ENCODE assay signal across 20 cellular contexts in genomic region chr18:70366670-70367069, GRCh38.
DNase-seq lines count a peak whose midpoint lies in the region; ATAC-seq and TF ChIP-seq lines count a peak whose summit lies in the region.
"Had no signal": no experiment of that assay in that cellular context is flagged by ENCODE, and none has a peak within 500 bp of the region (broad histone marks: within the 10 kb centered on the region; RNA-seq: fewer than 3 reads in every experiment).

No MANE protein-coding gene starts in this region.

- H2BK120ac ChIP-seq in IMR-90 (ENCODE audit: low read depth, low read length), result peak overlapping the region; percentile 92

- peak overlapping the region; percentile 86 for H4K91ac ChIP-seq in IMR-90 (ENCODE audit: insufficient read depth, low read depth, low read length)

- H3K36me3 Mint-ChIP-seq in endodermal cell (ENCODE audit: low read depth) (no peaks in the 10 kb centered on the region), osteocyte (ENCODE audit: unreplicated experiment) (no peaks in the 10 kb centered on the region)
- H3K36me3 Mint-ChIP-seq: CD8-positive, alpha-beta T cell had no signal

- H3K4me1 Mint-ChIP-seq in endodermal cell (peaks cover 47% of the 10 kb centered on the region), osteocyte (ENCODE audit: unreplicated experiment) (peaks cover 11% of the 10 kb centered on the region)

- H3K27me3 ChIP-seq in IMR-90 (ENCODE audit: control insufficient read depth, insufficient read depth, low read length) (no peaks in the 10 kb centered on the region), endodermal cell (ENCODE audit: control insufficient read depth, insufficient read depth, low read length, poor library complexity, severe bottlenecking) (no peaks in the 10 kb centered on the region)
- no peaks in the 10 kb centered on the region for H3K27me3 ChIP-seq in effector memory CD4-positive, alpha-beta T cell (replicated peaks; ENCODE audit: control insufficient read depth, insufficient read depth, low read length, poor library complexity, severe bottlenecking)
- H3K27me3 ChIP-seq: BLaER1 had no signal

- peak; percentile 36 for DNase-seq in AG10803 (ENCODE audit: low read depth)
- no peak for DNase-seq in IMR-90
- DNase-seq in endodermal cell, result no peak
- DNase-seq in stimulated activated CD4-positive, alpha-beta T cell treated with anti-CD3 and anti-CD28 coated beads, Interleukin-2, amount 100 ng/mL, for 48 hours, result no peak
- DNase-seq in osteocyte (ENCODE audit: extremely low spot score, unreplicated experiment), result no peak
- DNase-seq in NCI-H2227 treated with DMSO at 0.1 percent for 48 hours (lab: John Stamatoyannopoulos, UW), result no peak
- DNase-seq in effector memory CD4-positive, alpha-beta T cell, result no peak
- DNase-seq: 8988T; CD8-positive, alpha-beta T cell; DMS 273 treated with DMSO at 0.1 percent for 48 hours; GF-D8; NCI-H1436 treated with DMSO at 0.1 percent for 48 hours; NCI-H2029 treated with DMSO at 0.1 percent for 48 hours; NCI-H510A; NCI-H774 had no signal

- peak overlapping the region; percentile 89; the same call in 2 of the 3 replicates for H2BK15ac ChIP-seq in IMR-90 (ENCODE audit: low read depth, low read length)

- H3K9me1 ChIP-seq in IMR-90 (ENCODE audit: insufficient read depth, low read length), result peaks cover 7% of the 10 kb centered on the region

- H3K14ac ChIP-seq in IMR-90 (replicated peaks; ENCODE audit: low read depth, low read length), result peak overlapping the region; percentile 90

- H3K9me3 Mint-ChIP-seq in endodermal cell (no peaks in the 10 kb centered on the region), osteocyte (ENCODE audit: unreplicated experiment) (no peaks in the 10 kb centered on the region)
- H3K9me3 Mint-ChIP-seq: CD8-positive, alpha-beta T cell had no signal

- TF ChIP-seq CTCF in AG10803 (conservative IDR thresholded peaks at IDR 0.05; ENCODE audit: low read length), result no peak
- TF ChIP-seq CTCF in IMR-90 (conservative IDR thresholded peaks at IDR 0.05; ENCODE audit: low read depth, low read length), result no peak
- no peak for TF ChIP-seq CTCF in endodermal cell (conservative IDR thresholded peaks at IDR 0.05)
- no peak for TF ChIP-seq CTCF in osteocyte (IDR thresholded peaks at IDR 0.05)

- peak overlapping the region; percentile 88 for H3K23ac ChIP-seq in IMR-90 (ENCODE audit: low read depth, low read length)

- H3K79me1 ChIP-seq in IMR-90 (ENCODE audit: low read depth in 1 of 2, low read length in 2 of 2), result no peaks in the 10 kb centered on the region

- peak overlapping the region; percentile 85 for H2AK5ac ChIP-seq in IMR-90 (ENCODE audit: low read depth, low read length)

- H3K9me3 ChIP-seq in IMR-90 (ENCODE audit: control insufficient read depth, insufficient read depth, low read length), result no peaks in the 10 kb centered on the region
- peaks cover 13% of the 10 kb centered on the region for H3K9me3 ChIP-seq in endodermal cell (ENCODE audit: control insufficient read depth, low read length)
- H3K9me3 ChIP-seq in mesodermal cell (ENCODE audit: control insufficient read depth, low read length), result no peaks in the 10 kb centered on the region
- no peaks in the 10 kb centered on the region for H3K9me3 ChIP-seq in effector memory CD4-positive, alpha-beta T cell (ENCODE audit: control insufficient read depth, low read length)
- H3K9me3 ChIP-seq: BLaER1 had no signal

- no peak overlapping the region for H3K4me2 ChIP-seq in IMR-90 (ENCODE audit: low read depth, low read length)
- H3K4me2 ChIP-seq: BLaER1, KMS-11 had no signal

- H3K36me3 ChIP-seq in IMR-90 (ENCODE audit: control insufficient read depth, insufficient read depth, low read length), result no peaks in the 10 kb centered on the region
- no peaks in the 10 kb centered on the region for H3K36me3 ChIP-seq in endodermal cell (ENCODE audit: control insufficient read depth, insufficient read depth, low read length)
- no peaks in the 10 kb centered on the region for H3K36me3 ChIP-seq in mesodermal cell (ENCODE audit: control insufficient read depth, insufficient read depth, low read length)
- H3K36me3 ChIP-seq in effector memory CD4-positive, alpha-beta T cell (ENCODE audit: control insufficient read depth, insufficient read depth, low read length), result no peaks in the 10 kb centered on the region
- H3K36me3 ChIP-seq: BLaER1 had no signal

- H3K27ac Mint-ChIP-seq in endodermal cell, result peak overlapping the region; percentile 92
- no peak overlapping the region for H3K27ac Mint-ChIP-seq in osteocyte (ENCODE audit: unreplicated experiment)
- H3K27ac Mint-ChIP-seq: CD8-positive, alpha-beta T cell had no signal

- TF ChIP-seq POLR2A in IMR-90 (IDR thresholded peaks at IDR 0.05; ENCODE audit: low read depth, low read length), result no peak

- H3K4me3 Mint-ChIP-seq in endodermal cell, result no peak overlapping the region
- H3K4me3 Mint-ChIP-seq in osteocyte (ENCODE audit: unreplicated experiment), result no peak overlapping the region
- H3K4me3 Mint-ChIP-seq: CD8-positive, alpha-beta T cell had no signal

- 55% methylated on average over 5 of the region's 7 CpGs; no CpG with 5 or more reads in 1 of the 2 experiments for WGBS in IMR-90 (ENCODE audit: extremely low coverage in 2 of 2, insufficient read length in 1 of 2), 2 experiments
- WGBS in endodermal cell (ENCODE audit: insufficient coverage in 1 of 2, insufficient read length in 1 of 2), 2 experiments, result 72 to 82% methylated on average over 6 to 7 of the region's 7 CpGs
- 62 to 75% methylated on average over 6 to 7 of the region's 7 CpGs for WGBS in mesodermal cell (ENCODE audit: insufficient coverage in 2 of 2), 2 experiments

- H3K27me3 Mint-ChIP-seq in endodermal cell (ENCODE audit: insufficient read depth) (peaks cover 3% of the 10 kb centered on the region), osteocyte (ENCODE audit: unreplicated experiment) (no peaks in the 10 kb centered on the region)

- peak; percentile 45 for ATAC-seq in IMR-90 (ENCODE audit: low read depth)
- ATAC-seq: CD8-positive, alpha-beta T cell; HepG2 had no signal

- H3K9ac ChIP-seq in IMR-90 (ENCODE audit: low read depth, low read length), result no peak overlapping the region
- peak overlapping the region; percentile 44 for H3K9ac ChIP-seq in endodermal cell (ENCODE audit: extremely low read depth, low read length, poor library complexity, severe bottlenecking)
- H3K9ac ChIP-seq: BLaER1, KMS-11 had no signal

- in situ Hi-C loops in IMR-90 (cut with MboI; ENCODE audit: low sequenced_read_pairs), result no loop called here

- TF ChIP-seq RAD21 in IMR-90 (IDR thresholded peaks at IDR 0.05; ENCODE audit: low read length), result no peak

- H3K4me1 ChIP-seq in IMR-90 (ENCODE audit: control insufficient read depth, insufficient read depth, low read length), result peaks cover 11% of the 10 kb centered on the region
- peaks cover 7% of the 10 kb centered on the region for H3K4me1 ChIP-seq in endodermal cell (ENCODE audit: control insufficient read depth, insufficient read depth, low read length)
- H3K4me1 ChIP-seq in mesodermal cell (ENCODE audit: control insufficient read depth, insufficient read depth, low read length, poor library complexity, severe bottlenecking), result peaks cover 12% of the 10 kb centered on the region
- no peaks in the 10 kb centered on the region for H3K4me1 ChIP-seq in effector memory CD4-positive, alpha-beta T cell (ENCODE audit: control insufficient read depth, insufficient read depth, low read length, poor library complexity, severe bottlenecking)
- H3K4me1 ChIP-seq: BLaER1 had no signal

- H2AFZ ChIP-seq in IMR-90 (replicated peaks; ENCODE audit: low read length, poor library complexity), result peak overlapping the region; percentile 82

- CTCF ChIA-PET in IMR-90 (lab: Yijun Ruan, JAX), result no interaction called here

- peak overlapping the region; percentile 84 for H3K4ac ChIP-seq in IMR-90 (ENCODE audit: low read depth, low read length)

- peak overlapping the region; percentile 86 for H2AK9ac ChIP-seq in IMR-90 (replicated peaks; ENCODE audit: low read depth, low read length, poor library complexity)

- no TSS peak for BruUV-seq in IMR-90 (replicated peaks; lab: Mats Ljungman, UMichigan)

- H4K5ac ChIP-seq in IMR-90 (ENCODE audit: low read depth, low read length), result peak overlapping the region; percentile 8; the same call in 1 of the 2 replicates

- H2BK20ac ChIP-seq in IMR-90 (ENCODE audit: low read depth, low read length), result peak overlapping the region; percentile 84

- dilution Hi-C loops in IMR-90 (cut with HindIII; ENCODE audit: low sequenced_read_pairs, unreplicated experiment), result no loop called here

- peak overlapping the region; percentile 34; the same call in 1 of the 2 replicates for H3K56ac ChIP-seq in IMR-90 (ENCODE audit: extremely low read depth, insufficient read depth, low read length)

- intact Hi-C loops in IMR-90 (cut with micrococcal nuclease), result no loop called here

- no peak overlapping the region for H3K4me3 ChIP-seq in AG10803 (ENCODE audit: low read length)
- no peak overlapping the region for H3K4me3 ChIP-seq in IMR-90 (ENCODE audit: insufficient read depth, low read depth, low read length)
- peak overlapping the region; percentile 15 for H3K4me3 ChIP-seq in endodermal cell (ENCODE audit: low read length)
- no peak overlapping the region for H3K4me3 ChIP-seq in mesodermal cell (ENCODE audit: extremely low read depth, insufficient read depth, low read length, poor library complexity, severe bottlenecking)
- no peak overlapping the region for H3K4me3 ChIP-seq in effector memory CD4-positive, alpha-beta T cell (ENCODE audit: insufficient read depth, low read depth, low read length, poor library complexity, severe bottlenecking)
- H3K4me3 ChIP-seq: BLaER1 had no signal

- peak overlapping the region; percentile 45; the same call in 1 of the 2 replicates for H3K18ac ChIP-seq in IMR-90 (ENCODE audit: low read depth, low read length)

- no peak overlapping the region for H3K27ac ChIP-seq in IMR-90 (ENCODE audit: insufficient read depth, low read length)
- peak overlapping the region; percentile 67 for H3K27ac ChIP-seq in endodermal cell (ENCODE audit: low read depth, low read length)
- peak overlapping the region; percentile 72 for H3K27ac ChIP-seq in mesodermal cell (ENCODE audit: low read depth, low read length, severe bottlenecking)
- no peak overlapping the region for H3K27ac ChIP-seq in effector memory CD4-positive, alpha-beta T cell (ENCODE audit: insufficient read depth, low read length, poor library complexity, severe bottlenecking)
- H3K27ac ChIP-seq: BLaER1, KMS-11, RWPE1 had no signal

- POLR2A ChIA-PET in IMR-90 (lab: Charles Lee; ENCODE audit: unreplicated experiment), result no interaction called here

- H4K8ac ChIP-seq in IMR-90 (ENCODE audit: low read depth in 2 of 2, low read length in 2 of 2), result peak overlapping the region; percentile 10 to 85

- H4K20me1 ChIP-seq in IMR-90 (ENCODE audit: insufficient read depth, low read length), result no peaks in the 10 kb centered on the region
- H4K20me1 ChIP-seq: BLaER1 had no signal

- peak overlapping the region; percentile 19 for H2BK5ac ChIP-seq in IMR-90 (ENCODE audit: low read depth, low read length, poor library complexity, severe bottlenecking)

TF ChIP-seq in IMR-90, 13 proteins besides CTCF, POLR2A, EP300 and RAD21:
- TF ChIP-seq BHLHE40 (IDR thresholded peaks at IDR 0.05; ENCODE audit: low read depth, low read length) (peak; percentile 61; the same call in 1 of the 2 replicates), RCOR1 (IDR thresholded peaks at IDR 0.05; ENCODE audit: insufficient replicate concordance, low read length) (no peak)

Comparison
In these comparisons a context has a peak if more than half of its experiments do, and no peak if none do; other contexts are left out.
1. H3K27ac ChIP-seq: peak in endodermal cell (single experiment) and mesodermal cell (single experiment); none in IMR-90 (single experiment) and effector memory CD4-positive, alpha-beta T cell (single experiment).